ENCODE assay signal across 8 cellular contexts in the genomic region with DNA sequence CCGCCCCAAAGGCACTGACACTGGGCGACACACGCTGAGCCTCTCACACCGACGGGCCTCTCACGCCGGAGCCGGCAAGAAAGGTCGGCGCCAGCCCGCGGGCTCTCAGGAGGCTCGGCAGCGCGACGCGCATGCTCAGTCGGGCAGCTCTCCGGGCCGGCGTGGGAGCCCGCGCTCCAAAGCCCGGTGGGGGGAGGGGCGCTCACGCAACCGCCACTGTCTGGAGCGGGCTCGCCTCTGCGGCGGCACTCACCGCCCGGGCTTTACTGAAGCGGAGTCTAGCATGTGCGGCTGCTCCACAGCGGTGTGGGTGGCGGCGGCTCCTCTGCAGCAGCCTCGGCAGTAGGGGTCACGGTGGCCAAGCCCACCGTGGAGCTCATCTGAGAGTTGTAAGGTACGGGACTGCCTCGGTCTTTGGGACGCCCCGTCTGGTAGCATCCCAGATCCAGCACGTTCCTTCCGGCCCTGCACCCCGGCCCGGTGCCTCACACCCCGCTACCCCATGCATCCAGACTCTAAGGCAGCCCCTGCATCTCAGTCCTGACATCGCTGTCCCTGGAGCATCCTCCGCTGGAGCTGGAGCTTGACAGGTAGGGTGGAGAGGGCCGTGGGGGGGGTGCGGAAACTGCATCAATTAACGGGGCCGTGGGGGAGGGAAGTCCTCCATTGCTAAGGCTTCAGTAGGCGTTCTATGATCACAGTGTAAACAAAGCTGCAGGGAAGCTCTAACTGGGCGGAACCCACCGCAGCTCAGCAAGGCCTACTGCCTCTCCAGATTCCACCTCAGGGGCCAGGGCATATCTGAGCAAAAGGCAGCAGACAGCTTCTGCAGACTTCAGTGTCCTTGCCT. TPM values are rescaled to one million over a fixed set of nuclear protein-coding genes. Genes with fewer than 3 reads are reported as not detected.
DNase-seq lines count a peak whose midpoint lies in the region; ATAC-seq and TF ChIP-seq lines count a peak whose summit lies in the region.
"Not testable (repeated sequence)": the region's sequence is repeated elsewhere in the genome, so short reads cannot be mapped to it uniquely, and the experiment has no call there.

No MANE protein-coding gene starts in this region.

- H3K9me2 ChIP-seq in OCI-LY7 (ENCODE audit: insufficient read depth, low read length): not testable (repeated sequence)

- BruUV-seq in OCI-LY7 (replicated peaks; lab: Mats Ljungman, UMichigan): not testable (repeated sequence)

- H3K27ac ChIP-seq in C4-2B: peak overlapping the region; percentile 36; the same call in 1 of the 2 replicates
- not testable (repeated sequence) for H3K27ac ChIP-seq in OCI-LY7 (ENCODE audit: low read depth, low read length, poor library complexity, severe bottlenecking)

- peaks cover 16% of the 10 kb centered on the region for H3K4me1 ChIP-seq in OCI-LY7 (ENCODE audit: insufficient read depth, low read length, poor library complexity, severe bottlenecking)
- not testable (repeated sequence) for H3K4me1 ChIP-seq in mononuclear cell (ENCODE audit: insufficient read depth, low read length)

- CTCF ChIA-PET in OCI-LY7 (lab: Charles Lee; ENCODE audit: unreplicated experiment): interaction anchor here (0.6 kb wide), 2 partner anchors 82 to 280 kb away, joined by 3 to 5 read pairs; no protein-coding TSS in a partner anchor

- DNase-seq in OCI-LY7 (ENCODE audit: low spot score) (peak; percentile 59), activated T-cell treated with anti-CD3 and anti-CD28 coated beads for 48 hours (ENCODE audit: low read depth) (peak; percentile 68), endothelial cell (ENCODE audit: low spot score) (peak; percentile 38)
- peak in 2 of 3 donors; percentile 40 to 68 for DNase-seq in stimulated activated CD4-positive, alpha-beta T cell treated with anti-CD3 and anti-CD28 coated beads, TNF-alpha, amount 100 ng/mL, for 48 hours (ENCODE audit: low read depth in 3 of 3)

- not testable (repeated sequence) for H3K4me3 Mint-ChIP-seq in endothelial cell (ENCODE audit: unreplicated experiment)

- H3K27me3 Mint-ChIP-seq in endothelial cell (ENCODE audit: unreplicated experiment): not testable (repeated sequence)

- POLR2A ChIA-PET in OCI-LY7 (lab: Charles Lee): interaction anchor here (1.5 kb wide), 1 partner anchor 87 kb away, joined by 5 read pairs; a partner anchor contains a TSS

- H3K27ac Mint-ChIP-seq in endothelial cell (ENCODE audit: unreplicated experiment): not testable (repeated sequence)

- not testable (repeated sequence) for H4K20me1 ChIP-seq in OCI-LY7 (ENCODE audit: insufficient read depth, low read length)

- H3K4me1 Mint-ChIP-seq in endothelial cell (ENCODE audit: unreplicated experiment): not testable (repeated sequence)

- H3K36me3 Mint-ChIP-seq in endothelial cell (ENCODE audit: low read depth, unreplicated experiment): not testable (repeated sequence)

- H3K4me3 ChIP-seq in OCI-LY7 (ENCODE audit: low read depth, low read length, poor library complexity, severe bottlenecking) (peak overlapping the region; percentile 68), mononuclear cell (ENCODE audit: low read length) (peak overlapping the region; percentile 26)

- intact Hi-C loops in OCI-LY7 (cut with micrococcal nuclease; ENCODE audit: unreplicated experiment): not testable (repeated sequence)

- peak overlapping the region; percentile 72; the same call in 1 of the 2 replicates for H2AFZ ChIP-seq in OCI-LY7 (ENCODE audit: low read length)

- TF ChIP-seq CTCF in C4-2B (conservative IDR thresholded peaks at IDR 0.05); OCI-LY7 (conservative IDR thresholded peaks at IDR 0.05; ENCODE audit: low read length); endothelial cell (IDR thresholded peaks at IDR 0.05; ENCODE audit: unreplicated experiment): not testable (repeated sequence)

- not testable (repeated sequence) for H3K27me3 ChIP-seq in mononuclear cell (ENCODE audit: insufficient read depth, low read length)

- not testable (repeated sequence) for H3K36me3 ChIP-seq in OCI-LY7 (ENCODE audit: insufficient read depth, low read length)

- peak overlapping the region; percentile 67 for H3K4me2 ChIP-seq in OCI-LY7 (ENCODE audit: low read length)

- H3K9me3 Mint-ChIP-seq in endothelial cell (ENCODE audit: unreplicated experiment): not testable (repeated sequence)

- ATAC-seq in GM21360 (IDR thresholded peaks at IDR 0.05; ENCODE audit: unreplicated experiment) (peak; percentile 59), HG03469 (IDR thresholded peaks at IDR 0.05; ENCODE audit: unreplicated experiment) (peak; percentile 50)

- not testable (repeated sequence) for H3K79me2 ChIP-seq in OCI-LY7 (ENCODE audit: insufficient read depth, low read depth, low read length)

- not testable (repeated sequence) for H3K9me3 ChIP-seq in OCI-LY7 (ENCODE audit: low read length); mononuclear cell (ENCODE audit: low read depth, low read length)

RNA-seq across cellular contexts. Expression of a gene that starts 18.4 kb away (rescaled TPM):
- 12.9 and 24.2 TPM in 2 replicates for total RNA-seq in OCI-LY7 (2014; rRNA removed; shearing (Covaris generic))
- total RNA-seq in OCI-LY7 (2022) (18.6 and 18.8 TPM in 2 replicates), endothelial cell (ENCODE audit: unreplicated experiment) (19.2 TPM), mononuclear cell (5.6 TPM)

RNA-seq across cellular contexts. Expression of a gene that starts 44.7 kb away (rescaled TPM):
- 0.03 and 0.32 TPM in 2 replicates for total RNA-seq in OCI-LY7 (2014; rRNA removed; shearing (Covaris generic))
- total RNA-seq in OCI-LY7 (2022): 0.21 TPM in 1 of 2 replicates, not detected in the other
- 1.4 TPM for total RNA-seq in endothelial cell (ENCODE audit: unreplicated experiment)
- total RNA-seq in mononuclear cell: 0.52 TPM

RNA-seq across cellular contexts. Expression of a gene that starts 53.5 kb away (rescaled TPM):
- total RNA-seq in OCI-LY7 (2014; rRNA removed; shearing (Covaris generic)): 18.5 and 18.7 TPM in 2 replicates
- total RNA-seq in OCI-LY7 (2022): 18.8 and 19.6 TPM in 2 replicates
- 18.9 TPM for total RNA-seq in endothelial cell (ENCODE audit: unreplicated experiment)
- 14.1 TPM for total RNA-seq in mononuclear cell
